In genomic region chr7:22822486-22823141, GRCh38 we compare ENCODE assay signal across 1 cellular context.
TF ChIP-seq lines count a peak whose summit lies in the region.

Gene TOMM7, minus strand, starts transcription at chr7:22822849. Its CDS starts 70 bp downstream, at chr7:22822779.

TF ChIP-seq in K562, 482 proteins besides CTCF, POLR2A, EP300 and RAD21 (continued from another document and continues in another):
- TF ChIP-seq, protein P1, sequence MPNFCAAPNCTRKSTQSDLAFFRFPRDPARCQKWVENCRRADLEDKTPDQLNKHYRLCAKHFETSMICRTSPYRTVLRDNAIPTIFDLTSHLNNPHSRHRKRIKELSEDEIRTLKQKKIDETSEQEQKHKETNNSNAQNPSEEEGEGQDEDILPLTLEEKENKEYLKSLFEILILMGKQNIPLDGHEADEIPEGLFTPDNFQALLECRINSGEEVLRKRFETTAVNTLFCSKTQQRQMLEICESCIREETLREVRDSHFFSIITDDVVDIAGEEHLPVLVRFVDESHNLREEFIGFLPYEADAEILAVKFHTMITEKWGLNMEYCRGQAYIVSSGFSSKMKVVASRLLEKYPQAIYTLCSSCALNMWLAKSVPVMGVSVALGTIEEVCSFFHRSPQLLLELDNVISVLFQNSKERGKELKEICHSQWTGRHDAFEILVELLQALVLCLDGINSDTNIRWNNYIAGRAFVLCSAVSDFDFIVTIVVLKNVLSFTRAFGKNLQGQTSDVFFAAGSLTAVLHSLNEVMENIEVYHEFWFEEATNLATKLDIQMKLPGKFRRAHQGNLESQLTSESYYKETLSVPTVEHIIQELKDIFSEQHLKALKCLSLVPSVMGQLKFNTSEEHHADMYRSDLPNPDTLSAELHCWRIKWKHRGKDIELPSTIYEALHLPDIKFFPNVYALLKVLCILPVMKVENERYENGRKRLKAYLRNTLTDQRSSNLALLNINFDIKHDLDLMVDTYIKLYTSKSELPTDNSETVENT (CRISPR knock-in tag; IDR thresholded peaks at IDR 0.05), result peak; percentile 23; the same call in 1 of the 2 replicates
- no peak for TF ChIP-seq ZNF354B (CRISPR knock-in tag; IDR thresholded peaks at IDR 0.05)
- TF ChIP-seq SREBF2 (CRISPR knock-in tag; IDR thresholded peaks at IDR 0.05), result no peak
- TF ChIP-seq ZSCAN32 (CRISPR knock-in tag; IDR thresholded peaks at IDR 0.05), result no peak
- no peak for TF ChIP-seq ZNF280B (CRISPR knock-in tag; IDR thresholded peaks at IDR 0.05)
- TF ChIP-seq PREB (CRISPR knock-in tag; IDR thresholded peaks at IDR 0.05), result no peak
- no peak for TF ChIP-seq ZNF695 (CRISPR knock-in tag; IDR thresholded peaks at IDR 0.05)
- peak; percentile 84; the same call in 1 of the 2 replicates for TF ChIP-seq NR4A1 (CRISPR knock-in tag; IDR thresholded peaks at IDR 0.05)
- TF ChIP-seq NR4A1 (tag; IDR thresholded peaks at IDR 0.05), result no peak
- TF ChIP-seq, protein P2, sequence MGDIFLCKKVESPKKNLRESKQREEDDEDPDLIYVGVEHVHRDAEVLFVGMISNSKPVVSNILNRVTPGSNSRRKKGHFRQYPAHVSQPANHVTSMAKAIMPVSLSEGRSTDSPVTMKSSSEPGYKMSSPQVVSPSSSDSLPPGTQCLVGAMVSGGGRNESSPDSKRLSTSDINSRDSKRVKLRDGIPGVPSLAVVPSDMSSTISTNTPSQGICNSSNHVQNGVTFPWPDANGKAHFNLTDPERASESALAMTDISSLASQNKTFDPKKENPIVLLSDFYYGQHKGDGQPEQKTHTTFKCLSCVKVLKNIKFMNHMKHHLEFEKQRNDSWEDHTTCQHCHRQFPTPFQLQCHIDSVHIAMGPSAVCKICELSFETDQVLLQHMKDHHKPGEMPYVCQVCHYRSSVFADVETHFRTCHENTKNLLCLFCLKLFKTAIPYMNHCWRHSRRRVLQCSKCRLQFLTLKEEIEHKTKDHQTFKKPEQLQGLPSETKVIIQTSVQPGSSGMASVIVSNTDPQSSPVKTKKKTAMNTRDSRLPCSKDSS (IDR thresholded peaks at IDR 0.05; ENCODE audit: low read depth, partially characterized antibody), result no peak
- TF ChIP-seq ATF7 (IDR thresholded peaks at IDR 0.05), result peak; percentile 70
- no peak for TF ChIP-seq STAT5B (CRISPR knock-in tag; IDR thresholded peaks at IDR 0.05)
- TF ChIP-seq DACH1 (IDR thresholded peaks at IDR 0.05; ENCODE audit: partially characterized antibody), result no peak
- TF ChIP-seq HIVEP1 (CRISPR knock-in tag; IDR thresholded peaks at IDR 0.05), result no peak
- TF ChIP-seq PBX2 (CRISPR knock-in tag; IDR thresholded peaks at IDR 0.05; ENCODE audit: low read depth), result no peak
- TF ChIP-seq PBX2 (tag; conservative IDR thresholded peaks at IDR 0.05; ENCODE audit: low read depth), result no peak
- no peak for TF ChIP-seq KAT8 (IDR thresholded peaks at IDR 0.05; ENCODE audit: low read depth)
- no peak for TF ChIP-seq MCM5 (IDR thresholded peaks at IDR 0.05; ENCODE audit: low read depth)
- TF ChIP-seq BMI1 (IDR thresholded peaks at IDR 0.05; ENCODE audit: low read length), result peak; percentile 73; the same call in 1 of the 2 replicates
- no peak for TF ChIP-seq EHMT2 (IDR thresholded peaks at IDR 0.05)
- TF ChIP-seq, protein P3, sequence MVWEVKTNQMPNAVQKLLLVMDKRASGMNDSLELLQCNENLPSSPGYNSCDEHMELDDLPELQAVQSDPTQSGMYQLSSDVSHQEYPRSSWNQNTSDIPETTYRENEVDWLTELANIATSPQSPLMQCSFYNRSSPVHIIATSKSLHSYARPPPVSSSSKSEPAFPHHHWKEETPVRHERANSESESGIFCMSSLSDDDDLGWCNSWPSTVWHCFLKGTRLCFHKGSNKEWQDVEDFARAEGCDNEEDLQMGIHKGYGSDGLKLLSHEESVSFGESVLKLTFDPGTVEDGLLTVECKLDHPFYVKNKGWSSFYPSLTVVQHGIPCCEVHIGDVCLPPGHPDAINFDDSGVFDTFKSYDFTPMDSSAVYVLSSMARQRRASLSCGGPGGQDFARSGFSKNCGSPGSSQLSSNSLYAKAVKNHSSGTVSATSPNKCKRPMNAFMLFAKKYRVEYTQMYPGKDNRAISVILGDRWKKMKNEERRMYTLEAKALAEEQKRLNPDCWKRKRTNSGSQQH (CRISPR knock-in tag; IDR thresholded peaks at IDR 0.05), result 0 out of 2 replicates have a peak, but pooled peaks have one; percentile 53
- TF ChIP-seq, protein P4, sequence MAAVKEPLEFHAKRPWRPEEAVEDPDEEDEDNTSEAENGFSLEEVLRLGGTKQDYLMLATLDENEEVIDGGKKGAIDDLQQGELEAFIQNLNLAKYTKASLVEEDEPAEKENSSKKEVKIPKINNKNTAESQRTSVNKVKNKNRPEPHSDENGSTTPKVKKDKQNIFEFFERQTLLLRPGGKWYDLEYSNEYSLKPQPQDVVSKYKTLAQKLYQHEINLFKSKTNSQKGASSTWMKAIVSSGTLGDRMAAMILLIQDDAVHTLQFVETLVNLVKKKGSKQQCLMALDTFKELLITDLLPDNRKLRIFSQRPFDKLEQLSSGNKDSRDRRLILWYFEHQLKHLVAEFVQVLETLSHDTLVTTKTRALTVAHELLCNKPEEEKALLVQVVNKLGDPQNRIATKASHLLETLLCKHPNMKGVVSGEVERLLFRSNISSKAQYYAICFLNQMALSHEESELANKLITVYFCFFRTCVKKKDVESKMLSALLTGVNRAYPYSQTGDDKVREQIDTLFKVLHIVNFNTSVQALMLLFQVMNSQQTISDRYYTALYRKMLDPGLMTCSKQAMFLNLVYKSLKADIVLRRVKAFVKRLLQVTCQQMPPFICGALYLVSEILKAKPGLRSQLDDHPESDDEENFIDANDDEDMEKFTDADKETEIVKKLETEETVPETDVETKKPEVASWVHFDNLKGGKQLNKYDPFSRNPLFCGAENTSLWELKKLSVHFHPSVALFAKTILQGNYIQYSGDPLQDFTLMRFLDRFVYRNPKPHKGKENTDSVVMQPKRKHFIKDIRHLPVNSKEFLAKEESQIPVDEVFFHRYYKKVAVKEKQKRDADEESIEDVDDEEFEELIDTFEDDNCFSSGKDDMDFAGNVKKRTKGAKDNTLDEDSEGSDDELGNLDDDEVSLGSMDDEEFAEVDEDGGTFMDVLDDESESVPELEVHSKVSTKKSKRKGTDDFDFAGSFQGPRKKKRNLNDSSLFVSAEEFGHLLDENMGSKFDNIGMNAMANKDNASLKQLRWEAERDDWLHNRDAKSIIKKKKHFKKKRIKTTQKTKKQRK (IDR thresholded peaks at IDR 0.05; ENCODE audit: borderline replicate concordance, low read depth, low read length), result no peak
- TF ChIP-seq CBX1 (IDR thresholded peaks at IDR 0.05; ENCODE audit: low read depth), result 0 out of 2 replicates have a peak, but pooled peaks have one; percentile 34
- TF ChIP-seq, protein P5, sequence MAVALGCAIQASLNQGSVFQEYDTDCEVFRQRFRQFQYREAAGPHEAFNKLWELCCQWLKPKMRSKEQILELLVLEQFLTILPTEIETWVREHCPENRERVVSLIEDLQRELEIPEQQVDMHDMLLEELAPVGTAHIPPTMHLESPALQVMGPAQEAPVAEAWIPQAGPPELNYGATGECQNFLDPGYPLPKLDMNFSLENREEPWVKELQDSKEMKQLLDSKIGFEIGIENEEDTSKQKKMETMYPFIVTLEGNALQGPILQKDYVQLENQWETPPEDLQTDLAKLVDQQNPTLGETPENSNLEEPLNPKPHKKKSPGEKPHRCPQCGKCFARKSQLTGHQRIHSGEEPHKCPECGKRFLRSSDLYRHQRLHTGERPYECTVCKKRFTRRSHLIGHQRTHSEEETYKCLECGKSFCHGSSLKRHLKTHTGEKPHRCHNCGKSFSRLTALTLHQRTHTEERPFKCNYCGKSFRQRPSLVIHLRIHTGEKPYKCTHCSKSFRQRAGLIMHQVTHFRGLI (CRISPR knock-in tag; IDR thresholded peaks at IDR 0.05), result no peak
- TF ChIP-seq ZKSCAN1 (IDR thresholded peaks at IDR 0.05; ENCODE audit: low read depth, low read length), result no peak
- TF ChIP-seq ZNF431 (CRISPR knock-in tag; IDR thresholded peaks at IDR 0.05), result no peak
- no peak for TF ChIP-seq RBM14 (IDR thresholded peaks at IDR 0.05; ENCODE audit: borderline replicate concordance, insufficient read depth, low read depth, low read length)
- no peak for TF ChIP-seq HNRNPL (IDR thresholded peaks at IDR 0.05; ENCODE audit: low read depth, low read length)
- no peak for TF ChIP-seq PRMT5 (CRISPR knock-in tag; IDR thresholded peaks at IDR 0.05)
- TF ChIP-seq NR2C2 (CRISPR knock-in tag; IDR thresholded peaks at IDR 0.05), result peak; percentile 88; the same call in 1 of the 2 replicates
- TF ChIP-seq NR2C2 (tag; IDR thresholded peaks at IDR 0.05), result peak; percentile 98
- TF ChIP-seq POLR2AphosphoS5 (IDR thresholded peaks at IDR 0.05; ENCODE audit: control insufficient read depth, insufficient read depth, low read depth, low read length), result peak; percentile 84
- no peak for TF ChIP-seq NONO (IDR thresholded peaks at IDR 0.05; ENCODE audit: low read depth in 2 of 2, low read length in 1 of 2)
- no peak for TF ChIP-seq ZFP30 (CRISPR knock-in tag; IDR thresholded peaks at IDR 0.05; ENCODE audit: borderline replicate concordance)
- TF ChIP-seq NR2F6 (CRISPR knock-in tag; IDR thresholded peaks at IDR 0.05), result no peak; the same call in 1 of the 2 replicates
- no peak for TF ChIP-seq THRA (IDR thresholded peaks at IDR 0.05)
- TF ChIP-seq UBTF (IDR thresholded peaks at IDR 0.05; ENCODE audit: borderline replicate concordance in 1 of 2, low read depth in 2 of 2, low read length in 2 of 2), result no peak
- TF ChIP-seq ZBTB34 (CRISPR knock-in tag; IDR thresholded peaks at IDR 0.05), result no peak
- TF ChIP-seq ERF (CRISPR knock-in tag; IDR thresholded peaks at IDR 0.05), result no peak
